ENCODE assay signal across 1 cellular context in the genomic region with DNA sequence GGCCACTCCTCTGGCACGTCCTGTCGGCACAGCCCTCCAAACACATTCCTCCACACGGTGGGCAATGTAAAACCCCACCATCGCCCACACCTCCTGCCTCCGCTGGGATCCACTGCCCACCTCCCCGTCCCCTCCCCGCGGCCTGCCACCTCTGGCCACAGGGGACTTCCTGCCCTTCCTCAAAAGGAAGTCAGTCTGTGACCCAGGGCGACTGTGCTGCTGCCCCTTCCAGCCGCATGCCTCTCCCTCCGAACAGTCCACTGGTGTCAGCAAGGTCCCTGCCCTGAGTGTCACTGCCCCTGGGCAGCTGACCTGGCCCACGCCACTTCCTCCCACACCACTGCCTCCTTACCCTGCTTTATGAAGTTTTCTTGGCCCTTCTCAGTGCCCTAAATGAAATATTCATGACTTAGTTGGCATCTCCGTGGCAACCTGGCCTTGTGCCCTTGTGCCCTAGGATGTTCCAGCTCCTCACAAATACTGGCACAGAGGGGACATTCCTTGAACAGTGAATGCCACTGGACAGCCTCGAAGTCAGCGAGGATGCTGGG.
TF ChIP-seq lines count a peak whose summit lies in the region.

No MANE protein-coding gene starts in this region.

TF ChIP-seq in HepG2, 621 proteins besides CTCF, POLR2A, EP300 and RAD21:
- TF ChIP-seq, protein P1, sequence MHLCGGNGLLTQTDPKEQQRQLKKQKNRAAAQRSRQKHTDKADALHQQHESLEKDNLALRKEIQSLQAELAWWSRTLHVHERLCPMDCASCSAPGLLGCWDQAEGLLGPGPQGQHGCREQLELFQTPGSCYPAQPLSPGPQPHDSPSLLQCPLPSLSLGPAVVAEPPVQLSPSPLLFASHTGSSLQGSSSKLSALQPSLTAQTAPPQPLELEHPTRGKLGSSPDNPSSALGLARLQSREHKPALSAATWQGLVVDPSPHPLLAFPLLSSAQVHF (CRISPR knock-in tag; IDR thresholded peaks at IDR 0.05), result no peak
- TF ChIP-seq ZSCAN21 (CRISPR knock-in tag; IDR thresholded peaks at IDR 0.05; ENCODE audit: borderline replicate concordance) (no peak), RFXAP (CRISPR knock-in tag; IDR thresholded peaks at IDR 0.05; ENCODE audit: borderline replicate concordance) (no peak), AGO2 (optimal IDR thresholded peaks at IDR 0.05; ENCODE audit: low read depth, low read length) (peak; percentile 19), ZNF672 (CRISPR knock-in tag; IDR thresholded peaks at IDR 0.05) (no peak), ZNF768 (CRISPR knock-in tag; IDR thresholded peaks at IDR 0.05) (no peak)
